1 cellular context compared by ENCODE assay signal in the genomic region with DNA sequence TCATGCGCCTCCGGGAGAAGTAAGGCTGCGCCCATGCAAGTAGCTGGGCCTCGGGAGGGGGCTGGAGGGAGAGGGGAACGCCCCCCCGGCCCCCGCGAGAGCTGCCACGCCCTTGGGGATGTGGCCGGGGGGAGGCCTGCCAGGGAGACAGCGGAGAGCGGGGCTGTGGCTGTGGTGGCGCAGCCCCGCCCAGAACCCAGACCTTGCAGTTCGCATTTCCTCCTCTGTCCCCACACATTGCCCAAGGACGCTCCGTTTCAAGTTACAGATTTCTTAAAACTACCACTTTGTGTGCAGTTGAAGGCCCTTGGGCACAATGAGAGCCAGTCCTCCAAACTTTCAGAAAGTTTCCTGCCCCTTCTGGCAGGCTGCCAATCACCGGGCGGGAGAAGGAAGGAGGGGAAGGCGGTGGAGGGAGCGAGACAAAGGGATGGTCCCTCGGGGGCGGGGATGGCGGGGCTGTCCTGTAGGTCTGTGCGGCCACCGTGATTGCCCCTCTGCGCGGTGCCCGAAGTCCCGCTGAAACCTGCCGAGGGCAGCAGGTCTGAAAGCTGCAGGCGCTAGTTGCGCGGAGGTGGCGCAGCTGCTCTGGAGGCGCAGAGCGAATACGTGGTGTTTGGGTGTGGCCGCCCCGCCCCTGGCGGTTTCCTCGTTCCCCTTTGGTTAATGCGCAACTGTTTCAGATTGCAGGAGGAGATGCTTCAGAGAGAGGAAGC.
TF ChIP-seq lines count a peak whose summit lies in the region.

No MANE protein-coding gene starts in this region.

TF ChIP-seq in K562, 482 proteins besides CTCF, POLR2A, EP300 and RAD21 (continued from another document and continues in another):
- TF ChIP-seq, protein P1, sequence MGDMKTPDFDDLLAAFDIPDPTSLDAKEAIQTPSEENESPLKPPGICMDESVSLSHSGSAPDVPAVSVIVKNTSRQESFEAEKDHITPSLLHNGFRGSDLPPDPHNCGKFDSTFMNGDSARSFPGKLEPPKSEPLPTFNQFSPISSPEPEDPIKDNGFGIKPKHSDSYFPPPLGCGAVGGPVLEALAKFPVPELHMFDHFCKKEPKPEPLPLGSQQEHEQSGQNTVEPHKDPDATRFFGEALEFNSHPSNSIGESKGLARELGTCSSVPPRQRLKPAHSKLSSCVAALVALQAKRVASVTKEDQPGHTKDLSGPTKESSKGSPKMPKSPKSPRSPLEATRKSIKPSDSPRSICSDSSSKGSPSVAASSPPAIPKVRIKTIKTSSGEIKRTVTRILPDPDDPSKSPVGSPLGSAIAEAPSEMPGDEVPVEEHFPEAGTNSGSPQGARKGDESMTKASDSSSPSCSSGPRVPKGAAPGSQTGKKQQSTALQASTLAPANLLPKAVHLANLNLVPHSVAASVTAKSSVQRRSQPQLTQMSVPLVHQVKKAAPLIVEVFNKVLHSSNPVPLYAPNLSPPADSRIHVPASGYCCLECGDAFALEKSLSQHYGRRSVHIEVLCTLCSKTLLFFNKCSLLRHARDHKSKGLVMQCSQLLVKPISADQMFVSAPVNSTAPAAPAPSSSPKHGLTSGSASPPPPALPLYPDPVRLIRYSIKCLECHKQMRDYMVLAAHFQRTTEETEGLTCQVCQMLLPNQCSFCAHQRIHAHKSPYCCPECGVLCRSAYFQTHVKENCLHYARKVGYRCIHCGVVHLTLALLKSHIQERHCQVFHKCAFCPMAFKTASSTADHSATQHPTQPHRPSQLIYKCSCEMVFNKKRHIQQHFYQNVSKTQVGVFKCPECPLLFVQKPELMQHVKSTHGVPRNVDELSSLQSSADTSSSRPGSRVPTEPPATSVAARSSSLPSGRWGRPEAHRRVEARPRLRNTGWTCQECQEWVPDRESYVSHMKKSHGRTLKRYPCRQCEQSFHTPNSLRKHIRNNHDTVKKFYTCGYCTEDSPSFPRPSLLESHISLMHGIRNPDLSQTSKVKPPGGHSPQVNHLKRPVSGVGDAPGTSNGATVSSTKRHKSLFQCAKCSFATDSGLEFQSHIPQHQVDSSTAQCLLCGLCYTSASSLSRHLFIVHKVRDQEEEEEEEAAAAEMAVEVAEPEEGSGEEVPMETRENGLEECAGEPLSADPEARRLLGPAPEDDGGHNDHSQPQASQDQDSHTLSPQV (IDR thresholded peaks at IDR 0.05), result no peak
- TF ChIP-seq NRF1 (conservative IDR thresholded peaks at IDR 0.05 in 1 of 2, IDR thresholded peaks at IDR 0.05 in 1 of 2) (peak; percentile 78 to 83), MAZ (CRISPR knock-in tag; conservative IDR thresholded peaks at IDR 0.05 in 1 of 2, IDR thresholded peaks at IDR 0.05 in 1 of 2) (peak; percentile 75 to 87), HDGF (IDR thresholded peaks at IDR 0.05) (no peak), ILK (tag; IDR thresholded peaks at IDR 0.05; ENCODE audit: borderline replicate concordance, low read depth) (no peak), ZNF695 (CRISPR knock-in tag; IDR thresholded peaks at IDR 0.05) (no peak), SRSF1 (IDR thresholded peaks at IDR 0.05; ENCODE audit: low read depth, low read length) (no peak), TEAD2 (tag; IDR thresholded peaks at IDR 0.05) (no peak), SMARCA4 (IDR thresholded peaks at IDR 0.05) (no peak), ZNF584 (CRISPR knock-in tag; IDR thresholded peaks at IDR 0.05; ENCODE audit: low read depth) (no peak), ATF1 (CRISPR knock-in tag; IDR thresholded peaks at IDR 0.05) (peak; percentile 68), ATF1 (tag; IDR thresholded peaks at IDR 0.05) (peak; percentile 92), NCOA1 (IDR thresholded peaks at IDR 0.05; ENCODE audit: low read depth) (peak; percentile 25; the same call in 1 of the 2 replicates), MIER1 (IDR thresholded peaks at IDR 0.05; ENCODE audit: low read depth) (peak; percentile 99), ETV5 (CRISPR knock-in tag; IDR thresholded peaks at IDR 0.05; ENCODE audit: low read depth) (peak; percentile 12; the same call in 1 of the 2 replicates), HDAC1 (IDR thresholded peaks at IDR 0.05) (peak in 1 of 2 experiments; percentile 61; a peak in 2 of 4 replicates), ZNF347 (CRISPR knock-in tag; IDR thresholded peaks at IDR 0.05; ENCODE audit: low read depth) (no peak), ZFP30 (CRISPR knock-in tag; IDR thresholded peaks at IDR 0.05; ENCODE audit: borderline replicate concordance) (no peak), YY1 (IDR thresholded peaks at IDR 0.05; ENCODE audit: borderline replicate concordance in 1 of 3, control insufficient read depth in 1 of 3, extremely low read depth in 1 of 3, insufficient read depth in 3 of 3, insufficient read length in 1 of 3, insufficient replicate concordance in 2 of 3, low read depth in 1 of 3, low read length in 2 of 3) (peak in 1 of 3 experiments; percentile 35), HDAC2 (IDR thresholded peaks at IDR 0.05) (0 out of 2 replicates have a peak, but pooled peaks have one; percentile 59), ETV1 (tag; conservative IDR thresholded peaks at IDR 0.05; ENCODE audit: low read depth) (no peak), ZNF780A (CRISPR knock-in tag; IDR thresholded peaks at IDR 0.05) (no peak), SRF (CRISPR knock-in tag; IDR thresholded peaks at IDR 0.05) (0 out of 4 replicates have a peak, but pooled peaks of 1 of the 2 experiments have one; percentile 15), SMAD1 (IDR thresholded peaks at IDR 0.05; ENCODE audit: low read depth, low read length, partially characterized antibody) (peak; percentile 80), CBX8 (IDR thresholded peaks at IDR 0.05; ENCODE audit: borderline replicate concordance, extremely low read depth, low read depth, low read length, poor library complexity, severe bottlenecking) (no peak), MCM2 (IDR thresholded peaks at IDR 0.05; ENCODE audit: low read depth) (no peak), CREM (IDR thresholded peaks at IDR 0.05; ENCODE audit: low read depth) (peak; percentile 96), BHLHE40 (IDR thresholded peaks at IDR 0.05; ENCODE audit: low read length) (peak; percentile 17), KLF13 (tag; IDR thresholded peaks at IDR 0.05; ENCODE audit: borderline replicate concordance, low read depth) (peak; percentile 87; the same call in 1 of the 2 replicates), ASH1L (IDR thresholded peaks at IDR 0.05; ENCODE audit: borderline replicate concordance, low read depth, partially characterized antibody) (no peak), GTF2E2 (tag; IDR thresholded peaks at IDR 0.05) (no peak), BCL6 (CRISPR knock-in tag; IDR thresholded peaks at IDR 0.05) (no peak), RBFOX2 (IDR thresholded peaks at IDR 0.05; ENCODE audit: low read depth, low read length) (peak; percentile 81), CBX5 (IDR thresholded peaks at IDR 0.05; ENCODE audit: borderline replicate concordance, low read depth) (no peak), ZNF699 (CRISPR knock-in tag; IDR thresholded peaks at IDR 0.05; ENCODE audit: insufficient replicate concordance) (no peak), PHB2 (IDR thresholded peaks at IDR 0.05; ENCODE audit: low read depth) (no peak), ZNF41 (CRISPR knock-in tag; conservative IDR thresholded peaks at IDR 0.05) (no peak), CBFA2T2 (conservative IDR thresholded peaks at IDR 0.05) (no peak), FIP1L1 (IDR thresholded peaks at IDR 0.05; ENCODE audit: low read depth, low read length, poor library complexity, severe bottlenecking) (no peak), XRCC3 (IDR thresholded peaks at IDR 0.05) (no peak), ERF (CRISPR knock-in tag; IDR thresholded peaks at IDR 0.05) (peak; percentile 65; the same call in 1 of the 2 replicates), POLR2AphosphoS5 (IDR thresholded peaks at IDR 0.05; ENCODE audit: control insufficient read depth, insufficient read depth, low read depth, low read length) (peak; percentile 57; the same call in 1 of the 2 replicates), SMARCA5 (IDR thresholded peaks at IDR 0.05) (0 out of 2 replicates have a peak, but pooled peaks have one; percentile 30)
- TF ChIP-seq, protein P2, sequence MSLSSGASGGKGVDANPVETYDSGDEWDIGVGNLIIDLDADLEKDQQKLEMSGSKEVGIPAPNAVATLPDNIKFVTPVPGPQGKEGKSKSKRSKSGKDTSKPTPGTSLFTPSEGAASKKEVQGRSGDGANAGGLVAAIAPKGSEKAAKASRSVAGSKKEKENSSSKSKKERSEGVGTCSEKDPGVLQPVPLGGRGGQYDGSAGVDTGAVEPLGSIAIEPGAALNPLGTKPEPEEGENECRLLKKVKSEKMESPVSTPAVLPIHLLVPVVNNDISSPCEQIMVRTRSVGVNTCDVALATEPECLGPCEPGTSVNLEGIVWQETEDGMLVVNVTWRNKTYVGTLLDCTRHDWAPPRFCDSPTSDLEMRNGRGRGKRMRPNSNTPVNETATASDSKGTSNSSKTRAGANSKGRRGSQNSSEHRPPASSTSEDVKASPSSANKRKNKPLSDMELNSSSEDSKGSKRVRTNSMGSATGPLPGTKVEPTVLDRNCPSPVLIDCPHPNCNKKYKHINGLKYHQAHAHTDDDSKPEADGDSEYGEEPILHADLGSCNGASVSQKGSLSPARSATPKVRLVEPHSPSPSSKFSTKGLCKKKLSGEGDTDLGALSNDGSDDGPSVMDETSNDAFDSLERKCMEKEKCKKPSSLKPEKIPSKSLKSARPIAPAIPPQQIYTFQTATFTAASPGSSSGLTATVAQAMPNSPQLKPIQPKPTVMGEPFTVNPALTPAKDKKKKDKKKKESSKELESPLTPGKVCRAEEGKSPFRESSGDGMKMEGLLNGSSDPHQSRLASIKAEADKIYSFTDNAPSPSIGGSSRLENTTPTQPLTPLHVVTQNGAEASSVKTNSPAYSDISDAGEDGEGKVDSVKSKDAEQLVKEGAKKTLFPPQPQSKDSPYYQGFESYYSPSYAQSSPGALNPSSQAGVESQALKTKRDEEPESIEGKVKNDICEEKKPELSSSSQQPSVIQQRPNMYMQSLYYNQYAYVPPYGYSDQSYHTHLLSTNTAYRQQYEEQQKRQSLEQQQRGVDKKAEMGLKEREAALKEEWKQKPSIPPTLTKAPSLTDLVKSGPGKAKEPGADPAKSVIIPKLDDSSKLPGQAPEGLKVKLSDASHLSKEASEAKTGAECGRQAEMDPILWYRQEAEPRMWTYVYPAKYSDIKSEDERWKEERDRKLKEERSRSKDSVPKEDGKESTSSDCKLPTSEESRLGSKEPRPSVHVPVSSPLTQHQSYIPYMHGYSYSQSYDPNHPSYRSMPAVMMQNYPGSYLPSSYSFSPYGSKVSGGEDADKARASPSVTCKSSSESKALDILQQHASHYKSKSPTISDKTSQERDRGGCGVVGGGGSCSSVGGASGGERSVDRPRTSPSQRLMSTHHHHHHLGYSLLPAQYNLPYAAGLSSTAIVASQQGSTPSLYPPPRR (CRISPR knock-in tag; IDR thresholded peaks at IDR 0.05; ENCODE audit: borderline replicate concordance), result no peak
- TF ChIP-seq, protein P3, sequence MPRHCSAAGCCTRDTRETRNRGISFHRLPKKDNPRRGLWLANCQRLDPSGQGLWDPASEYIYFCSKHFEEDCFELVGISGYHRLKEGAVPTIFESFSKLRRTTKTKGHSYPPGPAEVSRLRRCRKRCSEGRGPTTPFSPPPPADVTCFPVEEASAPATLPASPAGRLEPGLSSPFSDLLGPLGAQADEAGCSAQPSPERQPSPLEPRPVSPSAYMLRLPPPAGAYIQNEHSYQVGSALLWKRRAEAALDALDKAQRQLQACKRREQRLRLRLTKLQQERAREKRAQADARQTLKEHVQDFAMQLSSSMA (CRISPR knock-in tag; IDR thresholded peaks at IDR 0.05), result no peak
- TF ChIP-seq, protein P4, sequence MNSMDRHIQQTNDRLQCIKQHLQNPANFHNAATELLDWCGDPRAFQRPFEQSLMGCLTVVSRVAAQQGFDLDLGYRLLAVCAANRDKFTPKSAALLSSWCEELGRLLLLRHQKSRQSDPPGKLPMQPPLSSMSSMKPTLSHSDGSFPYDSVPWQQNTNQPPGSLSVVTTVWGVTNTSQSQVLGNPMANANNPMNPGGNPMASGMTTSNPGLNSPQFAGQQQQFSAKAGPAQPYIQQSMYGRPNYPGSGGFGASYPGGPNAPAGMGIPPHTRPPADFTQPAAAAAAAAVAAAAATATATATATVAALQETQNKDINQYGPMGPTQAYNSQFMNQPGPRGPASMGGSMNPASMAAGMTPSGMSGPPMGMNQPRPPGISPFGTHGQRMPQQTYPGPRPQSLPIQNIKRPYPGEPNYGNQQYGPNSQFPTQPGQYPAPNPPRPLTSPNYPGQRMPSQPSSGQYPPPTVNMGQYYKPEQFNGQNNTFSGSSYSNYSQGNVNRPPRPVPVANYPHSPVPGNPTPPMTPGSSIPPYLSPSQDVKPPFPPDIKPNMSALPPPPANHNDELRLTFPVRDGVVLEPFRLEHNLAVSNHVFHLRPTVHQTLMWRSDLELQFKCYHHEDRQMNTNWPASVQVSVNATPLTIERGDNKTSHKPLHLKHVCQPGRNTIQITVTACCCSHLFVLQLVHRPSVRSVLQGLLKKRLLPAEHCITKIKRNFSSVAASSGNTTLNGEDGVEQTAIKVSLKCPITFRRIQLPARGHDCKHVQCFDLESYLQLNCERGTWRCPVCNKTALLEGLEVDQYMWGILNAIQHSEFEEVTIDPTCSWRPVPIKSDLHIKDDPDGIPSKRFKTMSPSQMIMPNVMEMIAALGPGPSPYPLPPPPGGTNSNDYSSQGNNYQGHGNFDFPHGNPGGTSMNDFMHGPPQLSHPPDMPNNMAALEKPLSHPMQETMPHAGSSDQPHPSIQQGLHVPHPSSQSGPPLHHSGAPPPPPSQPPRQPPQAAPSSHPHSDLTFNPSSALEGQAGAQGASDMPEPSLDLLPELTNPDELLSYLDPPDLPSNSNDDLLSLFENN (IDR thresholded peaks at IDR 0.05; ENCODE audit: low read depth in 2 of 2, low read length in 2 of 2), result peak in 1 of 2 experiments; percentile 40; a peak in 1 of 4 replicates
